15 cellular contexts compared by ENCODE assay signal in the genomic region with DNA sequence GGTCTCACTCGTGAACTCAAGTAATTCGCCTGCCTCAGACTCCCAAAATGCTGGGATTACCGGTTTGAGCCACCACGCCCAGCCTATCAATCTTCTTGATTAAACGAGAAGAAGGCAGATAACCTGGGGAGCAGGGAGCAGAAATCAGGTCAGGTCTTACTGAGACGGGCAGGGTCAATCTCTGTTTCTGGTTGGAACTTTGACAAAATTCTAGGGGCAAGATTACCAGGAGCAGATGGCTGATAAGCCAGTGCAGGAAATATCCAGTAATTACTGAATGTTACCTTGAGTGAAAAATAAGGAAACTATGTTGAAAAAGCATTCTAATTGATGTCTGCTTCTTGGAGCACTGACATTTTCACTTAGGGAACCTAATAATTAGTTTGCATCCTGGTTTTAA. TPM values are rescaled to one million over a fixed set of nuclear protein-coding genes. Genes with fewer than 3 reads are reported as not detected.
A peak's percentile ranks its signal among the peaks of the same experiment; 100 is the strongest.
DNase-seq lines count a peak whose midpoint lies in the region; ATAC-seq and TF ChIP-seq lines count a peak whose summit lies in the region.
"Had no signal": no experiment of that assay in that cellular context is flagged by ENCODE, and none has a peak within 500 bp of the region (broad histone marks: within the 10 kb centered on the region; RNA-seq: fewer than 3 reads in every experiment).

No MANE protein-coding gene starts in this region.

- no peaks in the 10 kb centered on the region for H3K27me3 Mint-ChIP-seq in type B pancreatic cell

- H3K27ac ChIP-seq in WERI-Rb-1 = no peak overlapping the region
- H3K27ac ChIP-seq: 22Rv1 had no signal

- H3K9me3 Mint-ChIP-seq in type B pancreatic cell = no peaks in the 10 kb centered on the region
- H3K9me3 Mint-ChIP-seq: CD14-positive monocyte; CD8-positive, alpha-beta T cell; GM23338 had no signal

- no peak overlapping the region for H3K27ac Mint-ChIP-seq in type B pancreatic cell
- H3K27ac Mint-ChIP-seq: CD14-positive monocyte; CD8-positive, alpha-beta T cell; GM23338 had no signal

- no peaks in the 10 kb centered on the region for H3K9me3 ChIP-seq in WERI-Rb-1 (ENCODE audit: severe bottlenecking)
- no peaks in the 10 kb centered on the region for H3K9me3 ChIP-seq in mucosa of descending colon

- no peaks in the 10 kb centered on the region for H3K36me3 Mint-ChIP-seq in type B pancreatic cell
- H3K36me3 Mint-ChIP-seq: CD14-positive monocyte; CD8-positive, alpha-beta T cell had no signal

- H3K4me1 ChIP-seq in mucosa of descending colon (ENCODE audit: low read depth) = no peaks in the 10 kb centered on the region

- peak overlapping the region; percentile 13 for H3K4me3 Mint-ChIP-seq in type B pancreatic cell
- H3K4me3 Mint-ChIP-seq: CD14-positive monocyte; CD8-positive, alpha-beta T cell; GM23338 had no signal

- H3K27me3 ChIP-seq in WERI-Rb-1 (ENCODE audit: insufficient read depth, low read depth, severe bottlenecking) = no peaks in the 10 kb centered on the region

- intact Hi-C loops in mucosa of descending colon (cut with DNase I, micrococcal nuclease) = no loop called here

- H3K4me3 ChIP-seq in WERI-Rb-1 (ENCODE audit: low read depth, low read length) (no peak overlapping the region), mucosa of descending colon (no peak overlapping the region)
- H3K4me3 ChIP-seq: GM12878, GM23338 had no signal

- TF ChIP-seq CTCF in WERI-Rb-1 (IDR thresholded peaks at IDR 0.05; ENCODE audit: low read depth, low read length) = no peak
- TF ChIP-seq CTCF in mucosa of descending colon (IDR thresholded peaks at IDR 0.05) = no peak
- TF ChIP-seq CTCF in type B pancreatic cell (conservative IDR thresholded peaks at IDR 0.05) = no peak

- ATAC-seq in mucosa of descending colon (peak; percentile 7), GM21576 (IDR thresholded peaks at IDR 0.05; ENCODE audit: unreplicated experiment) (no peak)
- ATAC-seq: CD8-positive, alpha-beta T cell; GM12878; GM23338 had no signal

- H3K36me3 ChIP-seq in WERI-Rb-1 = no peaks in the 10 kb centered on the region
- H3K36me3 ChIP-seq in mucosa of descending colon (ENCODE audit: low read depth) = no peaks in the 10 kb centered on the region

- peaks cover 7% of the 10 kb centered on the region for H3K4me1 Mint-ChIP-seq in type B pancreatic cell (ENCODE audit: unreplicated experiment)
- H3K4me1 Mint-ChIP-seq: CD14-positive monocyte had no signal

- peak; percentile 19 for DNase-seq in NCI-H82 (lab: John Stamatoyannopoulos, UW)
- DNase-seq in NCI-H82 treated with DMSO at 0.1 percent for 48 hours (lab: John Stamatoyannopoulos, UW; ENCODE audit: unreplicated experiment) = no peak
- DNase-seq in WERI-Rb-1 = peak; percentile 15
- DNase-seq in mucosa of descending colon = no peak
- DNase-seq in type B pancreatic cell (ENCODE audit: extremely low spot score, unreplicated experiment) = no peak
- DNase-seq in amniotic stem cell (lab: John Stamatoyannopoulos, UW) = no peak
- no peak for DNase-seq in T-helper 9 cell
- DNase-seq: CD8-positive, alpha-beta T cell; COR-L47; H7 had no signal

RNA-seq across cellular contexts. Expression of a gene that starts 24.4 kb away (rescaled TPM):
- total RNA-seq in mucosa of descending colon (10 to 100 TPM; 84.1 to 96.1 (median 85.8) TPM), type B pancreatic cell (ENCODE audit: low replicate concordance) (65.1 and 68.1 TPM in 2 replicates)

Comparison
In these comparisons a context has a peak if more than half of its experiments do, and no peak if none do; other contexts are left out.
1. DNase-seq: peak in NCI-H82 (single experiment) and WERI-Rb-1 (single experiment); none in NCI-H82 treated with DMSO at 0.1 percent for 48 hours (single experiment), mucosa of descending colon (0 of 3), type B pancreatic cell (single experiment), amniotic stem cell (single experiment) and T-helper 9 cell (single experiment).